ENCODE assay signal across 2 cellular contexts in genomic region chr20:51604851-51605250, GRCh38.
TF ChIP-seq lines count a peak whose summit lies in the region.

No MANE protein-coding gene starts in this region.

TF ChIP-seq in IMR-90, 13 proteins besides CTCF, POLR2A, EP300 and RAD21:
- no peak for TF ChIP-seq SMC3 (IDR thresholded peaks at IDR 0.05; ENCODE audit: low read depth, low read length)
- TF ChIP-seq ELK1 (IDR thresholded peaks at IDR 0.05; ENCODE audit: borderline replicate concordance, low read depth, low read length) = no peak
- TF ChIP-seq CEBPB (IDR thresholded peaks at IDR 0.05; ENCODE audit: low read depth, low read length) = no peak

TF ChIP-seq in H1, 55 proteins besides CTCF, POLR2A, EP300 and RAD21:
- no peak for TF ChIP-seq ASH2L (IDR thresholded peaks at IDR 0.05; ENCODE audit: low read length)
- no peak for TF ChIP-seq SIX5 (IDR thresholded peaks at IDR 0.05; ENCODE audit: low read depth, low read length)
- TF ChIP-seq EGR1 (IDR thresholded peaks at IDR 0.05; ENCODE audit: borderline replicate concordance, low read depth, low read length) = no peak
- no peak for TF ChIP-seq JUN (IDR thresholded peaks at IDR 0.05; ENCODE audit: low read depth, low read length)
- TF ChIP-seq SIRT6 (IDR thresholded peaks at IDR 0.05; ENCODE audit: low read length) = no peak
- TF ChIP-seq KDM1A (IDR thresholded peaks at IDR 0.05; ENCODE audit: borderline replicate concordance, low read length) = no peak
- TF ChIP-seq SP2 (IDR thresholded peaks at IDR 0.05; ENCODE audit: low read length) = no peak
- no peak for TF ChIP-seq ATF2 (IDR thresholded peaks at IDR 0.05; ENCODE audit: low read length)
TF ChIP-seq in H1: peak in this region for 0.
